Comparison of ENCODE assay signal across 14 cellular contexts in genomic region chr10:29839826-29840515, GRCh38.
DNase-seq lines count a peak whose midpoint lies in the region; ATAC-seq, FAIRE-seq and TF ChIP-seq lines count a peak whose summit lies in the region.
"Had no signal": no experiment of that assay in that cellular context is flagged by ENCODE, and none has a peak within 500 bp of the region (broad histone marks: within the 10 kb centered on the region; RNA-seq: fewer than 3 reads in every experiment).

No MANE protein-coding gene starts in this region.

- no peak overlapping the region for H2BK5ac ChIP-seq in H1 (ENCODE audit: low read depth, low read length)

- no peak overlapping the region for H4K8ac ChIP-seq in H1 (ENCODE audit: extremely low read depth, insufficient read depth, low read length)

- no peak for TF ChIP-seq CTCF in liver (IDR thresholded peaks at IDR 0.05; ENCODE audit: low read depth, low read length, missing input control)
- TF ChIP-seq CTCF in HepG2 (CRISPR knock-in tag; IDR thresholded peaks at IDR 0.05): no peak
- no peak for TF ChIP-seq CTCF in H1 (IDR thresholded peaks at IDR 0.05; ENCODE audit: control extremely low read depth in 1 of 3, insufficient read depth in 1 of 3, low read depth in 1 of 3, low read length in 3 of 3)
- no peak for TF ChIP-seq CTCF in nephron (IDR thresholded peaks at IDR 0.05; ENCODE audit: unreplicated experiment in 3 of 3)
- TF ChIP-seq CTCF in vagina (IDR thresholded peaks at IDR 0.05): no peak

- ATAC-seq in HepG2: no peak
- ATAC-seq in HG03045 (IDR thresholded peaks at IDR 0.05; ENCODE audit: unreplicated experiment): no peak

- no peak overlapping the region for H3K4me3 ChIP-seq in liver (ENCODE audit: low read depth in 1 of 3, low read length in 3 of 3)
- H3K4me3 ChIP-seq in HepG2 (replicated peaks in 1 of 3; ENCODE audit: insufficient read depth in 1 of 3, low read depth in 2 of 3, low read length in 3 of 3): no peak overlapping the region
- H3K4me3 ChIP-seq in H1 (ENCODE audit: extremely low read depth in 1 of 4, insufficient read depth in 2 of 4, low read depth in 3 of 4, low read length in 4 of 4): no peak overlapping the region
- H3K4me3 ChIP-seq in vagina: no peak overlapping the region
- H3K4me3 ChIP-seq: mucosa of descending colon, SJCRH30 had no signal

- no peak for TF ChIP-seq EP300 in HepG2 (IDR thresholded peaks at IDR 0.05; ENCODE audit: low read depth in 2 of 2, low read length in 2 of 2)
- TF ChIP-seq EP300 in HepG2 (CRISPR knock-in tag; IDR thresholded peaks at IDR 0.05; ENCODE audit: borderline replicate concordance): no peak
- no peak for TF ChIP-seq EP300 in H1 (IDR thresholded peaks at IDR 0.05; ENCODE audit: borderline replicate concordance in 1 of 2, low read depth in 2 of 2, low read length in 2 of 2)

- H3K14ac ChIP-seq in H1 (ENCODE audit: insufficient read length): no peak overlapping the region

- FAIRE-seq in HepG2 (lab: Jason Lieb, UNC) (no peak), H1 (lab: Jason Lieb, UNC) (no peak)
- FAIRE-seq: small intestine had no signal

- H4K20me1 ChIP-seq in HepG2 (ENCODE audit: insufficient read depth, low read length) (no peaks in the 10 kb centered on the region), H1 (replicated peaks in 1 of 2; ENCODE audit: control insufficient read depth in 1 of 2, insufficient read depth in 2 of 2, low read length in 2 of 2) (no peaks in the 10 kb centered on the region)

- H3K9me3 ChIP-seq in liver (ENCODE audit: control insufficient read depth in 4 of 4, low read length in 3 of 4) (no peaks in the 10 kb centered on the region), HepG2 (ENCODE audit: low read length) (no peaks in the 10 kb centered on the region), H1 (ENCODE audit: insufficient read depth in 2 of 2, low read depth in 1 of 2, low read length in 1 of 2) (no peaks in the 10 kb centered on the region), vagina (no peaks in the 10 kb centered on the region)
- H3K9me3 ChIP-seq: mucosa of descending colon, SJCRH30 had no signal

- H2AFZ ChIP-seq in HepG2 (ENCODE audit: low read length) (no peak overlapping the region), H1 (ENCODE audit: low read length) (no peak overlapping the region)

- H3K27me3 ChIP-seq in liver (ENCODE audit: control insufficient read depth in 4 of 4, insufficient read depth in 4 of 4, low read length in 3 of 4): no peaks in the 10 kb centered on the region
- no peaks in the 10 kb centered on the region; a peak in 2 of 5 replicates for H3K27me3 ChIP-seq in HepG2 (ENCODE audit: control insufficient read depth in 1 of 2, insufficient read depth in 2 of 2, low read length in 2 of 2)
- no peaks in the 10 kb centered on the region; a peak in 1 of 7 replicates for H3K27me3 ChIP-seq in H1 (replicated peaks in 1 of 4; ENCODE audit: control insufficient read depth in 3 of 4, extremely low read depth in 1 of 4, insufficient read depth in 3 of 4, low read length in 3 of 4)
- no peaks in the 10 kb centered on the region for H3K27me3 ChIP-seq in vagina
- H3K27me3 ChIP-seq: SJCRH30 had no signal

- H3K79me1 ChIP-seq in H1 (ENCODE audit: low read depth, low read length): no peaks in the 10 kb centered on the region

- H3K4me1 ChIP-seq in liver (ENCODE audit: control insufficient read depth in 4 of 4, insufficient read depth in 4 of 4, low read length in 3 of 4): peaks cover 2 to 42% (median 34%) of the 10 kb centered on the region in 4 donors
- H3K4me1 ChIP-seq in HepG2 (ENCODE audit: insufficient read depth, low read length): peaks cover 19% of the 10 kb centered on the region
- H3K4me1 ChIP-seq in H1 (replicated peaks in 1 of 4; ENCODE audit: control insufficient read depth in 3 of 4, insufficient read depth in 4 of 4, low read length in 3 of 4): peaks cover 0 to 6% (median 3%) of the 10 kb centered on the region in 4 experiments; a peak in 3 of 7 replicates
- H3K4me1 ChIP-seq in vagina: peaks cover 35% of the 10 kb centered on the region

- no peak overlapping the region for H2BK120ac ChIP-seq in H1 (replicated peaks; ENCODE audit: low read depth, low read length)

- BruUV-seq in HepG2 (replicated peaks; lab: Mats Ljungman, UMichigan): no TSS peak

- TF ChIP-seq RAD21 in liver (IDR thresholded peaks at IDR 0.05) (no peak), HepG2 (CRISPR knock-in tag; IDR thresholded peaks at IDR 0.05) (no peak), H1 (IDR thresholded peaks at IDR 0.05 in 1 of 2, conservative IDR thresholded peaks at IDR 0.05 in 1 of 2; ENCODE audit: low read depth in 2 of 2, low read length in 2 of 2) (no peak)

- H2BK20ac ChIP-seq in H1 (ENCODE audit: low read length): no peak overlapping the region

- POLR2A ChIA-PET in HepG2 (lab: Yijun Ruan, JAX): no interaction called here
- POLR2A ChIA-PET in H1 (lab: Charles Lee; ENCODE audit: partially characterized antibody): no interaction called here

- no peaks in the 10 kb centered on the region for H3K36me3 Mint-ChIP-seq in nephron (ENCODE audit: low read depth)

- WGBS in liver: 44% methylated on average over 9 of the region's 9 CpGs
- WGBS in HepG2 (ENCODE audit: low lambda C conversion rate): 66% methylated on average over 7 of the region's 9 CpGs
- 91% methylated on average over 9 of the region's 9 CpGs; no CpG with 5 or more reads in 1 of the 2 experiments for WGBS in H1 (ENCODE audit: extremely low coverage in 1 of 2, insufficient coverage in 1 of 2, insufficient read length in 1 of 2, insufficient replicate concordance in 2 of 2, low coverage in 1 of 2, low lambda C conversion rate in 2 of 2, missing lambda C conversion rate in 1 of 2), 2 experiments

- H3K4me2 ChIP-seq in HepG2 (ENCODE audit: low read depth, low read length) (no peak overlapping the region), H1 (ENCODE audit: insufficient read depth in 1 of 2, low read depth in 2 of 2, low read length in 2 of 2) (no peak overlapping the region)

- no peak overlapping the region for H2BK12ac ChIP-seq in H1 (ENCODE audit: low read depth, low read length)

- DNase-seq in HepG2 (ENCODE audit: low spot score) (no peak), H1 (ENCODE audit: low read depth in 1 of 2, low spot score in 2 of 2) (no peak), vagina (ENCODE audit: extremely low spot score in 2 of 2) (peak in 1 of 2 donors; percentile 95), NCI-H1436 (lab: John Stamatoyannopoulos, UW) (no peak)
- DNase-seq in stimulated activated CD4-positive, alpha-beta T cell treated with anti-CD3 and anti-CD28 coated beads, Interleukin-4, amount 100 ng/mL, for 24 hours: no peak
- DNase-seq: amygdala; effector CD8-positive, alpha-beta T cell; NCI-H748 treated with DMSO at 0.1 percent for 48 hours; SJCRH30 had no signal

- CTCF ChIA-PET in HepG2 (lab: Yijun Ruan, JAX; ENCODE audit: low intra/inter-chr PET ratio, low total read pairs) (no interaction called here), H1 (lab: Charles Lee; ENCODE audit: partially characterized antibody) (interaction anchor here (0.6 to 1.0 kb wide), 2 partner anchors 15 to 18 kb away, joined by 3 read pairs; no protein-coding TSS in a partner anchor)

- no peaks in the 10 kb centered on the region for H3K79me2 ChIP-seq in HepG2 (ENCODE audit: insufficient read depth, low read length)
- H3K79me2 ChIP-seq in H1 (ENCODE audit: control insufficient read depth in 1 of 2, insufficient read depth in 2 of 2, low read length in 2 of 2): no peaks in the 10 kb centered on the region

- in situ Hi-C loops in HepG2 (cut with HindIII; ENCODE audit: extremely low pct_ligation_motif_present, low pct_unique_long_range_greater_than_20kb): no loop called here

- no peak overlapping the region for H3K56ac ChIP-seq in H1 (replicated peaks; ENCODE audit: insufficient read length, low read depth, low read length)

- H3K9ac ChIP-seq in liver (ENCODE audit: low read depth in 1 of 2, low read length in 2 of 2): peak overlapping the region in 1 of 2 donors; percentile 33
- H3K9ac ChIP-seq in HepG2 (ENCODE audit: insufficient read depth, low read depth, low read length): no peak overlapping the region
- no peak overlapping the region for H3K9ac ChIP-seq in H1 (replicated peaks in 1 of 4; ENCODE audit: extremely low read depth in 1 of 4, low read depth in 3 of 4, low read length in 3 of 4)

- H2BK15ac ChIP-seq in H1 (ENCODE audit: low read length): no peak overlapping the region

- no peak for TF ChIP-seq POLR2A in HepG2 (IDR thresholded peaks at IDR 0.05; ENCODE audit: insufficient read depth in 1 of 2, low read depth in 2 of 2, low read length in 2 of 2)
- TF ChIP-seq POLR2A in H1 (IDR thresholded peaks at IDR 0.05; ENCODE audit: control extremely low read depth in 1 of 2, low read depth in 2 of 2, low read length in 2 of 2): no peak
- TF ChIP-seq POLR2A in vagina (IDR thresholded peaks at IDR 0.05): no peak

- no peaks in the 10 kb centered on the region; the same call in 1 of the 2 replicates for H3K23me2 ChIP-seq in H1 (ENCODE audit: low read depth, low read length)

- H3K18ac ChIP-seq in H1 (ENCODE audit: extremely low read depth, low read length): no peak overlapping the region

- H3K23ac ChIP-seq in H1 (ENCODE audit: insufficient read length): no peak overlapping the region

- no peak overlapping the region for H2AK5ac ChIP-seq in H1 (ENCODE audit: low read depth, low read length)

- H3K27ac Mint-ChIP-seq in nephron: peak overlapping the region; percentile 56 to 87 (median 83)

- H3K27me3 Mint-ChIP-seq in nephron (ENCODE audit: low read depth): peaks cover 9% of the 10 kb centered on the region

- no peaks in the 10 kb centered on the region for H3K36me3 ChIP-seq in liver (ENCODE audit: control insufficient read depth in 4 of 4, insufficient read depth in 3 of 4, low read depth in 1 of 4, low read length in 3 of 4)
- no peaks in the 10 kb centered on the region for H3K36me3 ChIP-seq in HepG2 (replicated peaks in 1 of 2; ENCODE audit: control insufficient read depth in 1 of 2, insufficient read depth in 2 of 2, low read length in 2 of 2)
- H3K36me3 ChIP-seq in H1 (ENCODE audit: control insufficient read depth in 2 of 4, insufficient read depth in 4 of 4, low read length in 3 of 4): no peaks in the 10 kb centered on the region
- H3K36me3 ChIP-seq in vagina: no peaks in the 10 kb centered on the region
- H3K36me3 ChIP-seq: SJCRH30 had no signal

- H3K27ac ChIP-seq in liver (ENCODE audit: low read depth in 1 of 2, low read length in 2 of 2) (peak overlapping the region; percentile 76 to 77), HepG2 (ENCODE audit: extremely low read length, insufficient read depth, low read length) (no peak overlapping the region), H1 (ENCODE audit: low read depth, low read length) (no peak overlapping the region), vagina (peak overlapping the region; percentile 58)
- H3K27ac ChIP-seq: SJCRH30 had no signal

- peaks cover 47% of the 10 kb centered on the region for H3K4me1 Mint-ChIP-seq in nephron

- no peak overlapping the region for H4K5ac ChIP-seq in H1 (ENCODE audit: insufficient read length, low read depth, low read length)

- intact Hi-C loops in HepG2 (cut with micrococcal nuclease; ENCODE audit: unreplicated experiment): no loop called here
- intact Hi-C loops in vagina (cut with DNase I): no loop called here

- no peak overlapping the region for H3K4ac ChIP-seq in H1 (replicated peaks; ENCODE audit: insufficient read length, low read depth, low read length)

- H3K4me3 Mint-ChIP-seq in nephron: no peak overlapping the region

- no peak overlapping the region for H4K91ac ChIP-seq in H1 (replicated peaks; ENCODE audit: insufficient read length, low read length)

- H3K9me3 Mint-ChIP-seq in nephron: peaks cover 2% of the 10 kb centered on the region

Comparison
In these comparisons a context has a peak if more than half of its experiments do, and no peak if none do; other contexts are left out.
1. H3K27ac ChIP-seq: peak in liver (2 of 2) and vagina (single experiment); none in HepG2 (single experiment) and H1 (single experiment).